11 cellular contexts compared by ENCODE assay signal in the genomic region with DNA sequence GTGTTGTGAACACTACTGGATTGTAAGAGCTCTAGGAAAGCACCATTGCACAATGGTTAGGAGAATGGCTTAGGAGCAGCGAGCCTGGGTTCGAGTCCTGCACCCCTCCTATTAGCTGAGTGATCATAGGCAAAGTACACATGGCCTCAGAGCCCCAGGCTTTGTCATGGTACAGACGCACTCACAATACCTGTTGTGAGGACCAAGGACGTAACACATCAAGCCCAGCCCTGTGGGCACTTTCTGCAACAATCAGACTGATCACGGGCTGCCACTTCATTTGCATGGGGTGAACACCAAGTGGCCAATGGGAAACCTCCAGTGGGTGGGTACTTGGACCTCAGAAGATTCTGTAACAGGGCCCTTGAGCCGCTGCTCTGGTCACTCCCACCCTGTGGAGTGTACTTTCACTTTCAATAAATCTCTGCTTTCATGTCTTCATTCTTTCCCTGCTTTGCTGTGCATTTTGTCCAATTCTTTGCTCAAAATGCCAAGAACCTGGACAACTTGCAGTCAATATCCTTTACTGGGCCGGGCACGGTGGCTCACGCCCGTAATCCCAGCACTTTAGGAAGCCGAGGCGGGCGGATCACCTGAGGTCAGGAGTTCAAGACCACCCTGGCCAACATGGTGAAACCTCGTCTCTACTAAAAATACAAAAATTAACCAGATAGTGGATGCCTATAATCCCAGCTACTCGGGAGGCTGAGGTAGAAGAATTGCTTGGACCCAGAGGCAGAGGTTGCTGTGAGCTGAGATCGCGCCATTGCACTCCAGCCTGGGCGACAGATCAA. TPM values are rescaled to one million over a fixed set of nuclear protein-coding genes. Genes with fewer than 3 reads are reported as not detected.
DNase-seq lines count a peak whose midpoint lies in the region; ATAC-seq and TF ChIP-seq lines count a peak whose summit lies in the region.
"Had no signal": no experiment of that assay in that cellular context is flagged by ENCODE, and none has a peak within 500 bp of the region (broad histone marks: within the 10 kb centered on the region; RNA-seq: fewer than 3 reads in every experiment).

No MANE protein-coding gene starts in this region.

- H3K36me3 Mint-ChIP-seq in osteocyte (ENCODE audit: unreplicated experiment), result no peaks in the 10 kb centered on the region
- no peaks in the 10 kb centered on the region for H3K36me3 Mint-ChIP-seq in activated naive CD8-positive, alpha-beta T cell treated with anti-CD3 and anti-CD28 coated beads for 36 hours

- H3K36me3 ChIP-seq in OCI-LY1 (ENCODE audit: insufficient read depth, low read length), result no peaks in the 10 kb centered on the region

- no peak overlapping the region for H3K27ac ChIP-seq in OCI-LY1 (ENCODE audit: low read depth, low read length, poor library complexity, severe bottlenecking)
- H3K27ac ChIP-seq: testis had no signal

- peaks cover 7% of the 10 kb centered on the region for H3K4me1 Mint-ChIP-seq in osteocyte (ENCODE audit: unreplicated experiment)
- H3K4me1 Mint-ChIP-seq in activated naive CD8-positive, alpha-beta T cell treated with anti-CD3 and anti-CD28 coated beads for 36 hours, result peaks cover 3% of the 10 kb centered on the region

- no peaks in the 10 kb centered on the region for H3K79me2 ChIP-seq in OCI-LY1 (ENCODE audit: insufficient read depth, low read length)

- H4K20me1 ChIP-seq in OCI-LY1 (ENCODE audit: insufficient read depth, low read length), result no peaks in the 10 kb centered on the region

- H3K9me3 ChIP-seq in OCI-LY1 (ENCODE audit: low read length), result no peaks in the 10 kb centered on the region
- H3K9me3 ChIP-seq: testis had no signal

- H3K4me3 Mint-ChIP-seq in osteocyte (ENCODE audit: unreplicated experiment), result no peak overlapping the region
- H3K4me3 Mint-ChIP-seq in activated naive CD8-positive, alpha-beta T cell treated with anti-CD3 and anti-CD28 coated beads for 36 hours, result no peak overlapping the region

- H3K9me2 ChIP-seq in OCI-LY1 (ENCODE audit: low read depth, low read length), result no peaks in the 10 kb centered on the region

- no peaks in the 10 kb centered on the region for H3K9me3 Mint-ChIP-seq in osteocyte (ENCODE audit: unreplicated experiment)
- H3K9me3 Mint-ChIP-seq in activated naive CD8-positive, alpha-beta T cell treated with anti-CD3 and anti-CD28 coated beads for 36 hours, result no peaks in the 10 kb centered on the region

- H3K27me3 Mint-ChIP-seq in osteocyte (ENCODE audit: unreplicated experiment), result peaks cover 20% of the 10 kb centered on the region
- H3K27me3 Mint-ChIP-seq in activated naive CD8-positive, alpha-beta T cell treated with anti-CD3 and anti-CD28 coated beads for 36 hours, result peaks cover 7% of the 10 kb centered on the region

- H3F3A ChIP-seq in OCI-LY1 (ENCODE audit: insufficient read depth, low read length), result no peaks in the 10 kb centered on the region

- ATAC-seq in GM18858 (IDR thresholded peaks at IDR 0.05; ENCODE audit: unreplicated experiment), result no peak
- ATAC-seq in GM19395 (IDR thresholded peaks at IDR 0.05; ENCODE audit: unreplicated experiment), result no peak

- TF ChIP-seq CTCF in OCI-LY1 (IDR thresholded peaks at IDR 0.05; ENCODE audit: low read length), result no peak
- no peak for TF ChIP-seq CTCF in fibroblast of mammary gland (conservative IDR thresholded peaks at IDR 0.05; ENCODE audit: control insufficient read depth, insufficient read depth, low read depth, low read length)
- no peak for TF ChIP-seq CTCF in osteocyte (IDR thresholded peaks at IDR 0.05)

- DNase-seq in EL (peak; percentile 16), fibroblast of mammary gland (ENCODE audit: low read depth) (peak; percentile 43), osteocyte (ENCODE audit: extremely low spot score, unreplicated experiment) (no peak), NCI-H345 (lab: John Stamatoyannopoulos, UW) (no peak)
- no peak for DNase-seq in activated naive CD8-positive, alpha-beta T cell treated with anti-CD3 and anti-CD28 coated beads for 36 hours
- DNase-seq: posterior cingulate gyrus, T1000, testis had no signal

- no peak overlapping the region for H3K9ac ChIP-seq in OCI-LY1 (ENCODE audit: low read length)

- H3K4me2 ChIP-seq in OCI-LY1 (ENCODE audit: low read length), result peak overlapping the region; percentile 32; the same call in 1 of the 2 replicates

- no peak overlapping the region for H2AFZ ChIP-seq in OCI-LY1 (ENCODE audit: low read length)

- H3K4me1 ChIP-seq in OCI-LY1 (ENCODE audit: insufficient read depth, low read length, severe bottlenecking), result peaks cover 14% of the 10 kb centered on the region
- H3K4me1 ChIP-seq: testis had no signal

- H3K4me3 ChIP-seq in OCI-LY1 (ENCODE audit: low read depth, low read length, poor library complexity, severe bottlenecking) (no peak overlapping the region), fibroblast of mammary gland (ENCODE audit: control insufficient read depth, low read depth, low read length) (no peak overlapping the region)
- H3K4me3 ChIP-seq: testis had no signal

- H3K27me3 ChIP-seq in OCI-LY1 (ENCODE audit: insufficient read depth, low read length), result no peaks in the 10 kb centered on the region
- H3K27me3 ChIP-seq: testis had no signal

- H3K27ac Mint-ChIP-seq in osteocyte (ENCODE audit: unreplicated experiment), result peak overlapping the region; percentile 52
- no peak overlapping the region for H3K27ac Mint-ChIP-seq in activated naive CD8-positive, alpha-beta T cell treated with anti-CD3 and anti-CD28 coated beads for 36 hours

RNA-seq across cellular contexts. Expression of gene GLRX5, which starts 28.2 kb away (rescaled TPM):
- 53.1 and 55.1 TPM in 2 replicates for total RNA-seq in osteocyte
- 10 to 100 TPM; 57.9 to 60.7 TPM for total RNA-seq in activated naive CD8-positive, alpha-beta T cell treated with anti-CD3 and anti-CD28 coated beads for 36 hours

RNA-seq across cellular contexts. Expression of gene SYNE3, which starts 46.6 kb away (rescaled TPM):
- 105 and 114 TPM in 2 replicates for total RNA-seq in osteocyte
- 10 to 100 TPM; 38.0 to 38.8 TPM for total RNA-seq in activated naive CD8-positive, alpha-beta T cell treated with anti-CD3 and anti-CD28 coated beads for 36 hours

Comparison
In these comparisons a context has a peak if more than half of its experiments do, and no peak if none do; other contexts are left out.
1. DNase-seq: peak in EL (single experiment) and fibroblast of mammary gland (single experiment); none in osteocyte (single experiment), activated naive CD8-positive, alpha-beta T cell treated with anti-CD3 and anti-CD28 coated beads for 36 hours (single experiment) and NCI-H345 (single experiment).